In the genomic region with DNA sequence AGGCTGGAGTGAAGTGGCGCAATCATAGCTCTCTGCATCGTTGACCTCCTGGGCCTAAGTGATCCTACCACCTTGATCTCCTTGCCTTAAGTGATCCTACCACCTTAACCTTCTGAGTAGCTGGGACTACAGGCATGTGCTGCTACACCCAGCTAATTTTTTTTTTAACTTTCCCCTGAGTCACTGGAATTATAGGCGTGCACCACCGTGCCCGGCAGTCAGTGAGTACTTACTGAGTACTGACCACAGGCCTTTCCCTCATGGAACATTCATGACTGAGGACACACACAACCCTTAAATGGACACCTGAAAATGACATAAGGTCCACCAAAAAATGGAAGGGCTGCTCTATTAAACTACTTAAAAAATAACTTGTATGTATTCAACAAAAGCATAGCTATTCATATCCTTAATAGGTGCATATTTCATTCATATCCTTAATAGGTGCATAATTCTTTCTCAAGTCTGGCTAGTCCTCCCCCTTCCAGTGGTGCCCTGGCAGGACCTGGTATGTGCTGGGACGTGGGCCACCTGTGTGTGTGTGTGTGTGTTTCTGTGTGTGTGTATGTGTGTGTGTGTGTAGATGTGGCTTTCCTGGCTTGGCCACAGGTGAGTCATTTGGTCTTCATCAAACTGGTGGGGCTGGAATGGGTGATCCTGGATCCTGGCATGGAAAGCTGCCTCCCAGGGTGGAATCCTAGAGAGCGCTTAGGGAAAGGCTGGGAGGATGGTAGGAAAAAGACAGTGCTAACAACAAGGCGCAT, we compare ENCODE assay signal across 1 cellular context.
TF ChIP-seq lines count a peak whose summit lies in the region.

No MANE protein-coding gene starts in this region.

TF ChIP-seq in K562, 482 proteins besides CTCF, POLR2A, EP300 and RAD21 (continued from another document):
- TF ChIP-seq, protein P1, sequence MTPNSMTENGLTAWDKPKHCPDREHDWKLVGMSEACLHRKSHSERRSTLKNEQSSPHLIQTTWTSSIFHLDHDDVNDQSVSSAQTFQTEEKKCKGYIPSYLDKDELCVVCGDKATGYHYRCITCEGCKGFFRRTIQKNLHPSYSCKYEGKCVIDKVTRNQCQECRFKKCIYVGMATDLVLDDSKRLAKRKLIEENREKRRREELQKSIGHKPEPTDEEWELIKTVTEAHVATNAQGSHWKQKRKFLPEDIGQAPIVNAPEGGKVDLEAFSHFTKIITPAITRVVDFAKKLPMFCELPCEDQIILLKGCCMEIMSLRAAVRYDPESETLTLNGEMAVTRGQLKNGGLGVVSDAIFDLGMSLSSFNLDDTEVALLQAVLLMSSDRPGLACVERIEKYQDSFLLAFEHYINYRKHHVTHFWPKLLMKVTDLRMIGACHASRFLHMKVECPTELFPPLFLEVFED (CRISPR knock-in tag; conservative IDR thresholded peaks at IDR 0.05), result 0 out of 2 replicates have a peak, but pooled peaks have one; percentile 68
- TF ChIP-seq, protein P2, sequence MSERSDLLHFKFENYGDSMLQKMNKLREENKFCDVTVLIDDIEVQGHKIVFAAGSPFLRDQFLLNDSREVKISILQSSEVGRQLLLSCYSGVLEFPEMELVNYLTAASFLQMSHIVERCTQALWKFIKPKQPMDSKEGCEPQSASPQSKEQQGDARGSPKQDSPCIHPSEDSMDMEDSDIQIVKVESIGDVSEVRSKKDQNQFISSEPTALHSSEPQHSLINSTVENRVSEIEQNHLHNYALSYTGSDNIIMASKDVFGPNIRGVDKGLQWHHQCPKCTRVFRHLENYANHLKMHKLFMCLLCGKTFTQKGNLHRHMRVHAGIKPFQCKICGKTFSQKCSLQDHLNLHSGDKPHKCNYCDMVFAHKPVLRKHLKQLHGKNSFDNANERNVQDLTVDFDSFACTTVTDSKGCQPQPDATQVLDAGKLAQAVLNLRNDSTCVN (CRISPR knock-in tag; IDR thresholded peaks at IDR 0.05), result 0 out of 2 replicates have a peak, but pooled peaks have one; percentile 12
- TF ChIP-seq ZNF699 (CRISPR knock-in tag; IDR thresholded peaks at IDR 0.05; ENCODE audit: insufficient replicate concordance), result no peak
